Comparison of ENCODE assay signal across 15 cellular contexts in the genomic region with DNA sequence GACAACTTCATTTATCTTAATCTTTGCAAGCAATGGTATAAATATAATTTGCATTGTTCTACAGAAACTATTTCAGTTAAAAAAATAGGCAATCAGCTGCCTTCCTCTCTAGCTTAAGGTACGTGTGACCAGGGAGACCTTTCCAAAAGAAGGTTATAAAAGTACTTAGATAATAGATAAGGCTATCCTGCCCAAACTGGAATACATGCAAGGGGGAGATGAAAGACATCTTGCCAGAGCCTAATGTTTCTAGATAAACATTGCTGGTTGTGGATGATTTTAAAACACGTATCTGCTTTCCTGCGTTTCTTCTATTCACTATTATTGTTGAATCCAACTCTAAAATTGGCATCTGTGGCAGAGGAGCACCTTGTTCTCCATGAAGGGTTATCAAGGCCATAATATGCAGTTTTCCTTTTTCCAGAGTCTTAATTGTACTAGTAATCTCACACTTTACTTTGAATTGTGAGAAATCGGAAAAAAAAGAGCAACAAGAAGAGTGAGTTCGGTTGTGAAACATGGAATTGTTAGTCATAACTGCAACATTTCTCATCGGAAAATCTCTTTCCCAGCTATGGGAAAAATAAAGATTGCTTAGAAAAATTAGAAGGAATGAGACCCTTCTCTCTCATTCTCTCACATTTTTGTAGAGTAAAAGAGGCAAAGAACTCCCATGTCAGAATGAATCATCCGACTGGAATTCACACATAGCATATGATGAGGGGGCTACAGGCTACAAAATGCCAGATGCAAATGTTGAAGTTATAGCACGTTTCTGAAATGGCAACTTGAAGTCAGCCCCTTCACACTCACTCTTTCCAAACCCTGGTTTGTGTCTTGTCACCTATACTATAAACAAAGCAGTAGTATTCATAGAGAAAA.
DNase-seq lines count a peak whose midpoint lies in the region; ATAC-seq and TF ChIP-seq lines count a peak whose summit lies in the region.
"Had no signal": no experiment of that assay in that cellular context is flagged by ENCODE, and none has a peak within 500 bp of the region (broad histone marks: within the 10 kb centered on the region; RNA-seq: fewer than 3 reads in every experiment).

No MANE protein-coding gene starts in this region.

- no peaks in the 10 kb centered on the region for H3K27me3 ChIP-seq in skeletal muscle tissue (ENCODE audit: control insufficient read depth in 3 of 3, insufficient read depth in 3 of 3, low read length in 3 of 3)
- no peaks in the 10 kb centered on the region for H3K27me3 ChIP-seq in esophagus squamous epithelium
- H3K27me3 ChIP-seq: right lobe of liver had no signal

- H3K27me3 Mint-ChIP-seq in chondrocyte (ENCODE audit: low read depth), result no peaks in the 10 kb centered on the region
- peaks cover 23% of the 10 kb centered on the region for H3K27me3 Mint-ChIP-seq in stimulated activated naive CD8-positive, alpha-beta T cell treated with anti-CD3 and anti-CD28 coated beads, Interleukin-15, amount 100 ng/mL, for 72 hours

- H3K4me1 Mint-ChIP-seq in chondrocyte (ENCODE audit: low read depth), result peaks cover 47% of the 10 kb centered on the region
- no peaks in the 10 kb centered on the region for H3K4me1 Mint-ChIP-seq in stimulated activated naive CD8-positive, alpha-beta T cell treated with anti-CD3 and anti-CD28 coated beads, Interleukin-15, amount 100 ng/mL, for 72 hours
- H3K4me1 Mint-ChIP-seq: naive thymus-derived CD4-positive, alpha-beta T cell had no signal

- no peak for TF ChIP-seq CTCF in chondrocyte (IDR thresholded peaks at IDR 0.05)
- no peak for TF ChIP-seq CTCF in esophagus squamous epithelium (IDR thresholded peaks at IDR 0.05)

- H3K4me3 ChIP-seq in skeletal muscle tissue (ENCODE audit: low read length in 3 of 3), result peak overlapping the region in 1 of 3 donors; percentile 2
- H3K4me3 ChIP-seq in esophagus squamous epithelium, result no peak overlapping the region
- H3K4me3 ChIP-seq: right lobe of liver had no signal

- H3K4me1 ChIP-seq in skeletal muscle tissue (ENCODE audit: control insufficient read depth in 3 of 3, insufficient read depth in 3 of 3, low read length in 3 of 3), result peaks cover 0 to 3% (median 0%) of the 10 kb centered on the region in 3 donors
- H3K4me1 ChIP-seq in esophagus squamous epithelium, result no peaks in the 10 kb centered on the region
- H3K4me1 ChIP-seq: right lobe of liver had no signal

- intact Hi-C loops in esophagus squamous epithelium (cut with DNase I), result no loop called here

- no peak for TF ChIP-seq POLR2A in esophagus squamous epithelium (IDR thresholded peaks at IDR 0.05)

- H3K9ac ChIP-seq in skeletal muscle tissue (ENCODE audit: low read depth in 1 of 3, low read length in 3 of 3), result no peak overlapping the region

- ATAC-seq in stimulated activated naive CD8-positive, alpha-beta T cell treated with anti-CD3 and anti-CD28 coated beads, Interleukin-15, amount 100 ng/mL, for 72 hours, result no peak
- ATAC-seq in HG02852 (IDR thresholded peaks at IDR 0.05; ENCODE audit: unreplicated experiment), result no peak
- ATAC-seq: naive thymus-derived CD4-positive, alpha-beta T cell had no signal

- DNase-seq in HCEC 1CT (peak; percentile 19), chondrocyte (ENCODE audit: low spot score) (no peak), left kidney (ENCODE audit: low read depth, low spot score) (peak; percentile 19), esophagus squamous epithelium (lab: John Stamatoyannopoulos, UW) (no peak), NCI-H345 (lab: John Stamatoyannopoulos, UW) (no peak)
- DNase-seq in stimulated activated naive CD8-positive, alpha-beta T cell treated with anti-CD3 and anti-CD28 coated beads, Interleukin-15, amount 100 ng/mL, for 72 hours, result no peak
- DNase-seq: activated CD4-positive, alpha-beta T cell treated with anti-CD3 and anti-CD28 coated beads, Interleukin-2, amount 50 U/mL, for 4 hours; naive thymus-derived CD4-positive, alpha-beta T cell; NCI-H1092; NCI-H2227 treated with DMSO at 0.1 percent for 48 hours; right lobe of liver; stimulated activated naive CD4-positive, alpha-beta T cell; T1000 had no signal

- H3K9me3 Mint-ChIP-seq in chondrocyte (ENCODE audit: low read depth), result peaks cover 24% of the 10 kb centered on the region
- H3K9me3 Mint-ChIP-seq in stimulated activated naive CD8-positive, alpha-beta T cell treated with anti-CD3 and anti-CD28 coated beads, Interleukin-15, amount 100 ng/mL, for 72 hours, result peaks cover 11 to 27% of the 10 kb centered on the region in 2 donors

- peaks cover 10% of the 10 kb centered on the region for H3K36me3 Mint-ChIP-seq in chondrocyte (ENCODE audit: low read depth)

- no peaks in the 10 kb centered on the region for H3K36me3 ChIP-seq in skeletal muscle tissue (ENCODE audit: control insufficient read depth in 3 of 3, insufficient read depth in 3 of 3, low read length in 3 of 3)
- H3K36me3 ChIP-seq in esophagus squamous epithelium, result no peaks in the 10 kb centered on the region
- H3K36me3 ChIP-seq: right lobe of liver had no signal

- H3K4me3 Mint-ChIP-seq in chondrocyte (ENCODE audit: unreplicated experiment), result peak overlapping the region; percentile 52
- H3K4me3 Mint-ChIP-seq in stimulated activated naive CD8-positive, alpha-beta T cell treated with anti-CD3 and anti-CD28 coated beads, Interleukin-15, amount 100 ng/mL, for 72 hours, result no peak overlapping the region
- H3K4me3 Mint-ChIP-seq: naive thymus-derived CD4-positive, alpha-beta T cell had no signal

- H3K9me3 ChIP-seq in skeletal muscle tissue (ENCODE audit: control insufficient read depth in 3 of 3, low read length in 3 of 3) (no peaks in the 10 kb centered on the region), esophagus squamous epithelium (no peaks in the 10 kb centered on the region)
- H3K9me3 ChIP-seq: right lobe of liver had no signal

- peak overlapping the region; percentile 89 for H3K27ac Mint-ChIP-seq in chondrocyte (ENCODE audit: unreplicated experiment)
- no peak overlapping the region for H3K27ac Mint-ChIP-seq in stimulated activated naive CD8-positive, alpha-beta T cell treated with anti-CD3 and anti-CD28 coated beads, Interleukin-15, amount 100 ng/mL, for 72 hours
- H3K27ac Mint-ChIP-seq: naive thymus-derived CD4-positive, alpha-beta T cell had no signal

- 45 to 47% methylated on average over 8 of the region's 8 CpGs for WGBS in esophagus squamous epithelium, 2 donors

- H3K27ac ChIP-seq in skeletal muscle tissue (ENCODE audit: low read depth, low read length), result peak overlapping the region; percentile 27
- H3K27ac ChIP-seq in esophagus squamous epithelium, result peak overlapping the region in 2 of 4 donors; percentile 17 to 49
- H3K27ac ChIP-seq: right lobe of liver had no signal

Comparison
In these comparisons a context has a peak if more than half of its experiments do, and no peak if none do; other contexts are left out.
1. DNase-seq: peak in HCEC 1CT (single experiment) and left kidney (single experiment); none in chondrocyte (single experiment), stimulated activated naive CD8-positive, alpha-beta T cell treated with anti-CD3 and anti-CD28 coated beads, Interleukin-15, amount 100 ng/mL, for 72 hours (0 of 2), esophagus squamous epithelium (single experiment) and NCI-H345 (single experiment).